Comparison of ENCODE assay signal across 21 cellular contexts in genomic region chr9:102652471-102652870, GRCh38.
"Had no signal": no experiment of that assay in that cellular context is flagged by ENCODE, and none has a peak within 500 bp of the region (broad histone marks: within the 10 kb centered on the region; RNA-seq: fewer than 3 reads in every experiment).

No MANE protein-coding gene starts in this region.

- ATAC-seq: effector memory CD8-positive, alpha-beta T cell; esophagus mucosa; foreskin keratinocyte; gastrocnemius medialis; gastroesophageal sphincter; heart left ventricle; heart right ventricle had no signal

- DNase-seq: colonic mucosa; cortex of kidney; dermis blood vessel endothelial cell; dorsolateral prefrontal cortex; effector CD4-positive, alpha-beta T cell; effector CD8-positive, alpha-beta T cell; effector memory CD4-positive, alpha-beta T cell; effector memory CD8-positive, alpha-beta T cell; endodermal cell; erythroblast; esophagus squamous epithelium; foreskin fibroblast; foreskin keratinocyte; foreskin melanocyte; gastrocnemius medialis; glutamatergic neuron; head of caudate nucleus; heart right ventricle had no signal
